In the genomic region with DNA sequence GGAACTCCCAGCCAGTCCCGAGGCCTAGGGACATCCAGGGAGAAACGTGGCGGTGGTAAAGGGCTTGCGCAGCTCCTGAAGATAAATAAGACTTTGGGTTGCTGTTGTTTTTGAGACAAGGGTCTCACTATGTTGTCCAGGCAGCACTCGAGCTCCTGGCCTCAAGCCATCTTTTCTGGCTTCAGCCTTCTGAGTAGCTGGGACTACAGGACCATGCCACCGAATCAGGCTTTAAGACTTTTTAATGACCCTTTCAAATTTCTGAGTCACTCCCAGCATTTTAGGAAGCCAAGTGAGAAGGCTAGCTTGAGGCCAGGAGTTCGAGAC, we compare ENCODE assay signal across 8 cellular contexts. TPM values are rescaled to one million over a fixed set of nuclear protein-coding genes. Genes with fewer than 3 reads are reported as not detected.
A peak's percentile ranks its signal among the peaks of the same experiment; 100 is the strongest.
DNase-seq lines count a peak whose midpoint lies in the region; ATAC-seq and TF ChIP-seq lines count a peak whose summit lies in the region.

No MANE protein-coding gene starts in this region.

- H3K4ac ChIP-seq in IMR-90 (ENCODE audit: low read depth, low read length) = peak overlapping the region; percentile 64

- no peaks in the 10 kb centered on the region for H3K36me3 ChIP-seq in IMR-90 (ENCODE audit: control insufficient read depth, insufficient read depth, low read length)
- no peaks in the 10 kb centered on the region for H3K36me3 ChIP-seq in muscle layer of duodenum (ENCODE audit: control insufficient read depth in 1 of 2, insufficient read depth in 2 of 2, low read length in 2 of 2)

- no peak overlapping the region for H2BK15ac ChIP-seq in IMR-90 (ENCODE audit: low read depth, low read length)

- H3K4me2 ChIP-seq in IMR-90 (ENCODE audit: low read depth, low read length) = peak overlapping the region; percentile 91

- no peak overlapping the region for H3K18ac ChIP-seq in IMR-90 (ENCODE audit: low read depth, low read length)

- H3K27me3 Mint-ChIP-seq in chondrocyte (ENCODE audit: low read depth) = no peaks in the 10 kb centered on the region

- no peak overlapping the region for H2BK20ac ChIP-seq in IMR-90 (ENCODE audit: low read depth, low read length)

- BruUV-seq in IMR-90 (replicated peaks; lab: Mats Ljungman, UMichigan) = no TSS peak

- H4K91ac ChIP-seq in IMR-90 (ENCODE audit: insufficient read depth, low read depth, low read length) = peak overlapping the region; percentile 55; the same call in 1 of the 2 replicates

- POLR2A ChIA-PET in IMR-90 (lab: Charles Lee; ENCODE audit: unreplicated experiment) = interaction anchor here (0.5 kb wide), 1 partner anchor 10 kb away, joined by 4 read pairs; no protein-coding TSS in a partner anchor

- H3K14ac ChIP-seq in IMR-90 (replicated peaks; ENCODE audit: low read depth, low read length) = peak overlapping the region; percentile 92; the same call in 1 of the 2 replicates

- intact Hi-C loops in IMR-90 (cut with micrococcal nuclease) = loop anchor here (1.0 kb wide), 1 partner anchor 18 kb away; no protein-coding TSS in a partner anchor

- no peak for TF ChIP-seq CTCF in IMR-90 (conservative IDR thresholded peaks at IDR 0.05; ENCODE audit: low read depth, low read length)
- TF ChIP-seq CTCF in chondrocyte (IDR thresholded peaks at IDR 0.05) = no peak

- H3K56ac ChIP-seq in IMR-90 (ENCODE audit: extremely low read depth, insufficient read depth, low read length) = peak overlapping the region; percentile 67; the same call in 1 of the 2 replicates

- H4K20me1 ChIP-seq in IMR-90 (ENCODE audit: insufficient read depth, low read length) = 0 out of 2 replicates have a peak, but pooled peaks cover 4% of the 10 kb centered on the region

- peak overlapping the region; percentile 60 for H3K23ac ChIP-seq in IMR-90 (ENCODE audit: low read depth, low read length)

- H2BK120ac ChIP-seq in IMR-90 (ENCODE audit: low read depth, low read length) = no peak overlapping the region

- H3K4me3 ChIP-seq in IMR-90 (ENCODE audit: insufficient read depth, low read depth, low read length) (peak overlapping the region; percentile 77), muscle layer of duodenum (ENCODE audit: low read depth in 1 of 2, low read length in 2 of 2) (peak overlapping the region; percentile 75 to 77)

- in situ Hi-C loops in ACHN (cut with HindIII; ENCODE audit: low pct_ligation_motif_present, low pct_unique_long_range_greater_than_20kb, low sequenced_read_pairs) (no loop called here), IMR-90 (cut with MboI; ENCODE audit: low sequenced_read_pairs) (no loop called here), KBM-7 (cut with MboI; ENCODE audit: low pct_unique_long_range_greater_than_20kb, low sequenced_read_pairs) (no loop called here)

- peak; percentile 15 for DNase-seq in ACHN
- DNase-seq in IMR-90 = no peak
- DNase-seq in chondrocyte (ENCODE audit: low spot score) = no peak
- no peak for DNase-seq in kidney glomerular epithelial cell (lab: John Stamatoyannopoulos, UW)
- DNase-seq in islet precursor cell = no peak
- DNase-seq in KBM-7 = no peak

- H4K5ac ChIP-seq in IMR-90 (ENCODE audit: low read depth, low read length) = peak overlapping the region; percentile 66

- TF ChIP-seq POLR2A in IMR-90 (IDR thresholded peaks at IDR 0.05; ENCODE audit: low read depth, low read length) = no peak

- H2AK9ac ChIP-seq in IMR-90 (replicated peaks; ENCODE audit: low read depth, low read length, poor library complexity) = peak overlapping the region; percentile 94

- peaks cover 5 to 37% of the 10 kb centered on the region in 2 experiments for H3K79me1 ChIP-seq in IMR-90 (ENCODE audit: low read depth in 1 of 2, low read length in 2 of 2)

- peak overlapping the region; percentile 47; the same call in 1 of the 2 replicates for H2AK5ac ChIP-seq in IMR-90 (ENCODE audit: low read depth, low read length)

- peak overlapping the region; percentile 95 for H3K4me3 Mint-ChIP-seq in chondrocyte (ENCODE audit: unreplicated experiment)

- peaks cover 19% of the 10 kb centered on the region for H3K4me1 Mint-ChIP-seq in chondrocyte (ENCODE audit: low read depth)

- no peak for TF ChIP-seq RAD21 in IMR-90 (IDR thresholded peaks at IDR 0.05; ENCODE audit: low read length)

- H3K4me1 ChIP-seq in IMR-90 (ENCODE audit: control insufficient read depth, insufficient read depth, low read length) = 0 out of 2 replicates have a peak, but pooled peaks cover 2% of the 10 kb centered on the region
- no peaks in the 10 kb centered on the region for H3K4me1 ChIP-seq in muscle layer of duodenum (ENCODE audit: control insufficient read depth in 1 of 2, insufficient read depth in 2 of 2, low read length in 2 of 2)

- no peaks in the 10 kb centered on the region for H3K9me1 ChIP-seq in IMR-90 (ENCODE audit: insufficient read depth, low read length)

- H4K8ac ChIP-seq in IMR-90 (ENCODE audit: low read depth in 2 of 2, low read length in 2 of 2) = peak overlapping the region; percentile 89 to 95

- peak overlapping the region; percentile 79 for H3K27ac ChIP-seq in IMR-90 (ENCODE audit: insufficient read depth, low read length)
- peak overlapping the region; percentile 74 for H3K27ac ChIP-seq in muscle layer of duodenum (ENCODE audit: low read length)

- peak overlapping the region; percentile 75 for H3K9ac ChIP-seq in IMR-90 (ENCODE audit: low read depth, low read length)

- peak overlapping the region; percentile 56 for H2BK5ac ChIP-seq in IMR-90 (ENCODE audit: low read depth, low read length, poor library complexity, severe bottlenecking)

- no peaks in the 10 kb centered on the region for H3K27me3 ChIP-seq in IMR-90 (ENCODE audit: control insufficient read depth, insufficient read depth, low read length)
- H3K27me3 ChIP-seq in muscle layer of duodenum (ENCODE audit: low read depth, low read length) = no peaks in the 10 kb centered on the region

- no peak for ATAC-seq in IMR-90 (ENCODE audit: low read depth)
- no peak for ATAC-seq in HG03095 (IDR thresholded peaks at IDR 0.05; ENCODE audit: unreplicated experiment)

- dilution Hi-C loops in IMR-90 (cut with HindIII; ENCODE audit: low sequenced_read_pairs, unreplicated experiment) = no loop called here

- no peaks in the 10 kb centered on the region for H3K9me3 Mint-ChIP-seq in chondrocyte (ENCODE audit: low read depth)

- peak overlapping the region; percentile 99 for H2AFZ ChIP-seq in IMR-90 (replicated peaks; ENCODE audit: low read length, poor library complexity)

- CTCF ChIA-PET in IMR-90 (lab: Yijun Ruan, JAX) = interaction anchor here (0.6 kb wide), 1 partner anchor 54 kb away, joined by 3 read pairs; no protein-coding TSS in a partner anchor

- peak overlapping the region; percentile 99 for H3K27ac Mint-ChIP-seq in chondrocyte (ENCODE audit: unreplicated experiment)

- WGBS in IMR-90 (ENCODE audit: extremely low coverage in 2 of 2, insufficient read length in 1 of 2), 2 experiments = no CpG with 5 or more reads among the region's 7 CpGs

- no peaks in the 10 kb centered on the region for H3K9me3 ChIP-seq in IMR-90 (ENCODE audit: control insufficient read depth, insufficient read depth, low read length)
- no peaks in the 10 kb centered on the region for H3K9me3 ChIP-seq in muscle layer of duodenum (ENCODE audit: control insufficient read depth in 1 of 2, low read length in 2 of 2)

- no peaks in the 10 kb centered on the region for H3K36me3 Mint-ChIP-seq in chondrocyte (ENCODE audit: low read depth)

TF ChIP-seq in IMR-90, 13 proteins besides CTCF, POLR2A, EP300 and RAD21:
- TF ChIP-seq RFX5 (IDR thresholded peaks at IDR 0.05; ENCODE audit: low read depth, low read length) (no peak), MAFK (IDR thresholded peaks at IDR 0.05; ENCODE audit: low read depth, low read length) (no peak), MXI1 (IDR thresholded peaks at IDR 0.05; ENCODE audit: borderline replicate concordance, low read depth, low read length) (no peak), SMC3 (IDR thresholded peaks at IDR 0.05; ENCODE audit: low read depth, low read length) (no peak), FOS (IDR thresholded peaks at IDR 0.05; ENCODE audit: low read depth, low read length) (no peak), MAZ (IDR thresholded peaks at IDR 0.05; ENCODE audit: borderline replicate concordance, low read depth, low read length) (no peak), CEBPB (IDR thresholded peaks at IDR 0.05; ENCODE audit: low read depth, low read length) (no peak), RCOR1 (IDR thresholded peaks at IDR 0.05; ENCODE audit: insufficient replicate concordance, low read length) (no peak)
- TF ChIP-seq, protein P1, sequence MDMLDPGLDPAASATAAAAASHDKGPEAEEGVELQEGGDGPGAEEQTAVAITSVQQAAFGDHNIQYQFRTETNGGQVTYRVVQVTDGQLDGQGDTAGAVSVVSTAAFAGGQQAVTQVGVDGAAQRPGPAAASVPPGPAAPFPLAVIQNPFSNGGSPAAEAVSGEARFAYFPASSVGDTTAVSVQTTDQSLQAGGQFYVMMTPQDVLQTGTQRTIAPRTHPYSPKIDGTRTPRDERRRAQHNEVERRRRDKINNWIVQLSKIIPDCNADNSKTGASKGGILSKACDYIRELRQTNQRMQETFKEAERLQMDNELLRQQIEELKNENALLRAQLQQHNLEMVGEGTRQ (IDR thresholded peaks at IDR 0.05; ENCODE audit: low read depth, low read length) = no peak
TF ChIP-seq in IMR-90: peak in this region for 0.

RNA-seq across cellular contexts. Expression of a gene that starts 0.7 kb away (rescaled TPM):
- total RNA-seq in IMR-90 (2012; rRNA removed) (28.3 and 34.1 TPM in 2 replicates), chondrocyte (16.2 to 17.8 TPM (median 16.9 TPM) in 3 replicates)
- polyA plus RNA-seq in IMR-90 (2012; rRNA removed) = 9.8 and 11.7 TPM in 2 replicates
- 5.4 and 6.5 TPM in 2 replicates for polyA plus RNA-seq in IMR-90 (2012; cell fraction: cytosol; rRNA removed)
- polyA plus RNA-seq in IMR-90 (2012; cell fraction: nucleus; rRNA removed; ENCODE audit: low replicate concordance) = 3.6 and 8.7 TPM in 2 replicates
